Comparison of ENCODE assay signal across 8 cellular contexts in the genomic region with DNA sequence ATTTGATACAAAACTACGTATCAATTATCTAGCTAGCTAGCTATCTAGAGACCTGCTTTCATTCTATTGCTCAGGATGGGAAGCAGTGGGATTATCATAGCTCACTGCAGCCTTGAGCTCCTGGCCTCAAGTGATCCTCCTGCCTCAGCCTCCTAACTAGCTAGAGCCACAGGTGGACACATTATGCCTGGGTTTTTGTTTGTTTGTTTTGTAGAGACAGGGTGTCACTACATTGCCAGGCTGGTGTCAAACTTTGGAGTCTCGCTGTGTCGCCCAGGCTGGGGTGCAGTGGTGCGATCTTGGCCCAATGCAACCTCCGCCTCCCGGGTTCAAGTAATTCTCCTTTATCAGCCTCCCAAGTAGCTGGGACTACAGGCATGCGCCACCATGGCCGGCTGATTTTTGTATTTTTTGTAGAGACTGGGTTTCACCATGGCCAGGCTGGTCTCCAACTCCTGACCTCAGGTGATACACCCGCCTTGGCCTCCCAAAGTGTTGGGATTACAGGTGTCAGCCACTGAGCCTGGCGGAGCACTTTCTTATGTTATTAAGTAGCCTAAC.
DNase-seq lines count a peak whose midpoint lies in the region; ATAC-seq, FAIRE-seq and TF ChIP-seq lines count a peak whose summit lies in the region.
"Not testable (repeated sequence)": the region's sequence is repeated elsewhere in the genome, so short reads cannot be mapped to it uniquely, and the experiment has no call there.

No MANE protein-coding gene starts in this region.

- CTCF ChIA-PET in A549 (lab: Yijun Ruan, JAX), result interaction anchor here (0.6 kb wide), 1 partner anchor 805 kb away, joined by 4 read pairs; no protein-coding TSS in a partner anchor
- CTCF ChIA-PET in HCT116 (lab: Charles Lee); Panc1 (lab: Charles Lee); activated CD8-positive, alpha-beta memory T cell treated with anti-CD3 and anti-CD28 coated beads, Interleukin-2, amount 10 ng/mL, durations not matched to agents 7 days and 5 days (lab: Charles Lee); K562 (lab: Yijun Ruan, JAX; ENCODE audit: low intra/inter-chr PET ratio): not testable (repeated sequence)

- H3K4me3 ChIP-seq in A549, result peak overlapping the region; percentile 72; the same call in 2 of the 3 replicates
- H3K4me3 ChIP-seq in HCT116 (replicated peaks in 1 of 2; ENCODE audit: low read depth in 1 of 2, low read length in 2 of 2), result peak overlapping the region; percentile 58 to 62
- peak overlapping the region; percentile 53 to 64; a peak in 3 of 4 replicates for H3K4me3 ChIP-seq in Panc1 (ENCODE audit: low read depth in 2 of 2, low read length in 2 of 2)
- H3K4me3 ChIP-seq in K562, result peak overlapping the region; percentile 62

- H3K9ac ChIP-seq in HCT116 (ENCODE audit: low read length), result peak overlapping the region; percentile 69; the same call in 1 of the 2 replicates
- peak overlapping the region in 1 of 2 experiments; percentile 65; a peak in 3 of 4 replicates for H3K9ac ChIP-seq in K562 (ENCODE audit: insufficient read depth in 1 of 2, low read depth in 2 of 2, low read length in 2 of 2)

- H3K4me2 ChIP-seq in A549 (peak overlapping the region; percentile 63), HCT116 (ENCODE audit: low read length) (peak overlapping the region; percentile 41), K562 (ENCODE audit: insufficient read depth, low read length) (peak overlapping the region; percentile 71)

- RAD21 ChIA-PET in HCT116 (lab: Charles Lee; ENCODE audit: low non-redundant PET in 1 of 2, low total read pairs in 2 of 2, uncharacterized antibody in 2 of 2, unreplicated experiment in 2 of 2), result not testable (repeated sequence)

- DNase-seq in A549 (ENCODE audit: low read depth in 1 of 2, low spot score in 1 of 2); HCT116 (ENCODE audit: low read depth, low spot score); Panc1 (ENCODE audit: low read depth, low spot score); K562 (ENCODE audit: extremely low read depth in 1 of 4, low spot score in 3 of 4); immature natural killer cell; natural killer cell treated with Interleukin-12 subunit alpha and Interleukin-12 subunit beta and Interleukin-15 and Interleukin-18, amount 100 ng/mL, for 72 hours (ENCODE audit: low spot score); stimulated activated effector memory CD8-positive, alpha-beta T cell treated with anti-CD3 and anti-CD28 coated beads, Interleukin-12 subunit alpha, Interleukin-12 subunit beta, amount 100 ng/mL, for 72 hours (ENCODE audit: low spot score in 2 of 2): not testable (repeated sequence)
- DNase-seq in activated CD8-positive, alpha-beta memory T cell treated with anti-CD3 and anti-CD28 coated beads, Interleukin-2, amount 10 ng/mL, durations not matched to agents 7 days and 5 days, result peak; percentile 40

- H3K27ac ChIP-seq in A549, result peak overlapping the region in 1 of 2 experiments; percentile 91; a peak in 4 of 6 replicates
- H3K27ac ChIP-seq in HCT116 (ENCODE audit: low read depth, low read length); Panc1 (ENCODE audit: low read length): not testable (repeated sequence)
- H3K27ac ChIP-seq in K562 (ENCODE audit: extremely low read depth, low read depth, low read length), result peak overlapping the region; percentile 89; the same call in 1 of the 3 replicates

- FAIRE-seq in A549 (lab: Jason Lieb, UNC); K562 (lab: Jason Lieb, UNC): not testable (repeated sequence)

- H2AFZ ChIP-seq in HCT116 (ENCODE audit: low read depth, low read length, poor library complexity, severe bottlenecking); K562 (ENCODE audit: low read depth, low read length): not testable (repeated sequence)

- not testable (repeated sequence) for BruUV-seq in HCT116 (replicated peaks; lab: Mats Ljungman, UMichigan); Panc1 (replicated peaks; lab: Mats Ljungman, UMichigan); K562 (replicated peaks; lab: Mats Ljungman, UMichigan)

- TF ChIP-seq CTCF in A549 (IDR thresholded peaks at IDR 0.05); Panc1 (IDR thresholded peaks at IDR 0.05); K562 (IDR thresholded peaks at IDR 0.05 in 2 of 3, conservative IDR thresholded peaks at IDR 0.05 in 1 of 3; ENCODE audit: insufficient read depth in 2 of 3, low read depth in 1 of 3, low read length in 3 of 3): not testable (repeated sequence)
- TF ChIP-seq CTCF in HCT116 (IDR thresholded peaks at IDR 0.05 in 2 of 3, conservative IDR thresholded peaks at IDR 0.05 in 1 of 3; ENCODE audit: borderline replicate concordance in 1 of 3, insufficient read depth in 1 of 3, low read depth in 2 of 3, low read length in 2 of 3), result 0 out of 6 replicates have a peak, but pooled peaks of 1 of the 3 experiments have one; percentile 11

- H3K36me3 Mint-ChIP-seq in activated CD8-positive, alpha-beta memory T cell treated with anti-CD3 and anti-CD28 coated beads, Interleukin-2, amount 10 ng/mL, durations not matched to agents 7 days and 5 days; immature natural killer cell; natural killer cell treated with Interleukin-12 subunit alpha and Interleukin-12 subunit beta and Interleukin-15 and Interleukin-18, amount 100 ng/mL, for 72 hours: not testable (repeated sequence)
- peaks cover 11% of the 10 kb centered on the region for H3K36me3 Mint-ChIP-seq in stimulated activated effector memory CD8-positive, alpha-beta T cell treated with anti-CD3 and anti-CD28 coated beads, Interleukin-12 subunit alpha, Interleukin-12 subunit beta, amount 100 ng/mL, for 72 hours

- TF ChIP-seq EP300 in A549 (IDR thresholded peaks at IDR 0.05); K562 (IDR thresholded peaks at IDR 0.05; ENCODE audit: low read length): not testable (repeated sequence)

- intact Hi-C loops in HCT116 (cut with micrococcal nuclease) (loop anchor here (5.0 kb wide), 1 partner anchor 294 kb away; no protein-coding TSS in a partner anchor), K562 (cut with micrococcal nuclease) (loop anchor here (5.0 kb wide), 1 partner anchor 174 kb away; no protein-coding TSS in a partner anchor)
- intact Hi-C loops in Panc1 (cut with micrococcal nuclease; ENCODE audit: unreplicated experiment), result not testable (repeated sequence)

- TF ChIP-seq RAD21 in A549 (conservative IDR thresholded peaks at IDR 0.05 in 1 of 2, IDR thresholded peaks at IDR 0.05 in 1 of 2); HCT116 (IDR thresholded peaks at IDR 0.05; ENCODE audit: low read depth); K562 (CRISPR knock-in tag; conservative IDR thresholded peaks at IDR 0.05 in 1 of 2, IDR thresholded peaks at IDR 0.05 in 1 of 2): not testable (repeated sequence)

- TF ChIP-seq POLR2A in A549 (IDR thresholded peaks at IDR 0.05; ENCODE audit: low read length); HCT116 (IDR thresholded peaks at IDR 0.05; ENCODE audit: borderline replicate concordance, extremely low read depth, insufficient read depth, insufficient read length); K562 (conservative IDR thresholded peaks at IDR 0.05): not testable (repeated sequence)

- not testable (repeated sequence) for H3K4me3 Mint-ChIP-seq in activated CD8-positive, alpha-beta memory T cell treated with anti-CD3 and anti-CD28 coated beads, Interleukin-2, amount 10 ng/mL, durations not matched to agents 7 days and 5 days
- peak overlapping the region in 2 of 5 donors; percentile 6 to 54 for H3K4me3 Mint-ChIP-seq in immature natural killer cell
- peak overlapping the region; percentile 15 for H3K4me3 Mint-ChIP-seq in natural killer cell treated with Interleukin-12 subunit alpha and Interleukin-12 subunit beta and Interleukin-15 and Interleukin-18, amount 100 ng/mL, for 72 hours
- peak overlapping the region; percentile 19 for H3K4me3 Mint-ChIP-seq in stimulated activated effector memory CD8-positive, alpha-beta T cell treated with anti-CD3 and anti-CD28 coated beads, Interleukin-12 subunit alpha, Interleukin-12 subunit beta, amount 100 ng/mL, for 72 hours

- 96% methylated on average over 10 of the region's 10 CpGs for WGBS in A549 (ENCODE audit: missing lambda C conversion rate)
- 69% methylated on average over 10 of the region's 10 CpGs for WGBS in K562 (ENCODE audit: insufficient coverage, low coverage, missing lambda C conversion rate)

- H3K4me1 ChIP-seq in A549; HCT116 (ENCODE audit: control insufficient read depth in 1 of 2, insufficient read depth in 2 of 2, low read length in 2 of 2); Panc1 (ENCODE audit: control insufficient read depth, insufficient read depth, low read length); K562 (replicated peaks in 1 of 2; ENCODE audit: control insufficient read depth in 2 of 2, insufficient read depth in 2 of 2, low read length in 2 of 2): not testable (repeated sequence)

- H3K27me3 ChIP-seq in HCT116 (ENCODE audit: insufficient read depth, low read length); Panc1 (ENCODE audit: control insufficient read depth, insufficient read depth, low read length); K562 (ENCODE audit: control insufficient read depth in 2 of 2, insufficient read depth in 2 of 2, low read length in 2 of 2): not testable (repeated sequence)

- in situ Hi-C loops in Panc1 (cut with HindIII; ENCODE audit: low pct_unique_long_range_greater_than_20kb, low sequenced_read_pairs); K562 (cut with MboI): not testable (repeated sequence)

- not testable (repeated sequence) for ATAC-seq in A549; HCT116; Panc1; activated CD8-positive, alpha-beta memory T cell treated with anti-CD3 and anti-CD28 coated beads, Interleukin-2, amount 10 ng/mL, durations not matched to agents 7 days and 5 days; K562; natural killer cell treated with Interleukin-12 subunit alpha and Interleukin-12 subunit beta and Interleukin-15 and Interleukin-18, amount 100 ng/mL, for 72 hours; stimulated activated effector memory CD8-positive, alpha-beta T cell treated with anti-CD3 and anti-CD28 coated beads, Interleukin-12 subunit alpha, Interleukin-12 subunit beta, amount 100 ng/mL, for 72 hours

- not testable (repeated sequence) for H3K9me1 ChIP-seq in K562 (ENCODE audit: control insufficient read depth, insufficient read depth, low read length)

- not testable (repeated sequence) for H4K20me1 ChIP-seq in HCT116 (ENCODE audit: insufficient read depth); K562 (replicated peaks; ENCODE audit: control insufficient read depth, insufficient read depth, low read length)

- not testable (repeated sequence) for H3K9me2 ChIP-seq in HCT116 (ENCODE audit: insufficient read depth)

- H3K4me1 Mint-ChIP-seq in activated CD8-positive, alpha-beta memory T cell treated with anti-CD3 and anti-CD28 coated beads, Interleukin-2, amount 10 ng/mL, durations not matched to agents 7 days and 5 days, result peaks cover 11% of the 10 kb centered on the region
- H3K4me1 Mint-ChIP-seq in immature natural killer cell, result peaks cover 6 to 13% of the 10 kb centered on the region in 2 donors
- not testable (repeated sequence) for H3K4me1 Mint-ChIP-seq in natural killer cell treated with Interleukin-12 subunit alpha and Interleukin-12 subunit beta and Interleukin-15 and Interleukin-18, amount 100 ng/mL, for 72 hours (ENCODE audit: low read depth in 2 of 2); stimulated activated effector memory CD8-positive, alpha-beta T cell treated with anti-CD3 and anti-CD28 coated beads, Interleukin-12 subunit alpha, Interleukin-12 subunit beta, amount 100 ng/mL, for 72 hours

- H3K9me3 Mint-ChIP-seq in activated CD8-positive, alpha-beta memory T cell treated with anti-CD3 and anti-CD28 coated beads, Interleukin-2, amount 10 ng/mL, durations not matched to agents 7 days and 5 days (ENCODE audit: low read depth); immature natural killer cell; natural killer cell treated with Interleukin-12 subunit alpha and Interleukin-12 subunit beta and Interleukin-15 and Interleukin-18, amount 100 ng/mL, for 72 hours; stimulated activated effector memory CD8-positive, alpha-beta T cell treated with anti-CD3 and anti-CD28 coated beads, Interleukin-12 subunit alpha, Interleukin-12 subunit beta, amount 100 ng/mL, for 72 hours: not testable (repeated sequence)

- not testable (repeated sequence) for H3K9me3 ChIP-seq in A549; HCT116 (ENCODE audit: control insufficient read depth in 1 of 2, insufficient read depth in 1 of 2, low read depth in 1 of 2, low read length in 2 of 2); Panc1 (ENCODE audit: control insufficient read depth, insufficient read depth, low read depth, low read length); K562 (replicated peaks; ENCODE audit: control insufficient read depth, insufficient read depth, low read depth, low read length)

- H3K27me3 Mint-ChIP-seq in activated CD8-positive, alpha-beta memory T cell treated with anti-CD3 and anti-CD28 coated beads, Interleukin-2, amount 10 ng/mL, durations not matched to agents 7 days and 5 days; immature natural killer cell (ENCODE audit: low read depth in 3 of 3); natural killer cell treated with Interleukin-12 subunit alpha and Interleukin-12 subunit beta and Interleukin-15 and Interleukin-18, amount 100 ng/mL, for 72 hours: not testable (repeated sequence)

- H3K27ac Mint-ChIP-seq in activated CD8-positive, alpha-beta memory T cell treated with anti-CD3 and anti-CD28 coated beads, Interleukin-2, amount 10 ng/mL, durations not matched to agents 7 days and 5 days, result peak overlapping the region; percentile 28
- H3K27ac Mint-ChIP-seq in immature natural killer cell, result peak overlapping the region in 4 of 6 donors; percentile 20 to 79 (median 48)
- H3K27ac Mint-ChIP-seq in natural killer cell treated with Interleukin-12 subunit alpha and Interleukin-12 subunit beta and Interleukin-15 and Interleukin-18, amount 100 ng/mL, for 72 hours; stimulated activated effector memory CD8-positive, alpha-beta T cell treated with anti-CD3 and anti-CD28 coated beads, Interleukin-12 subunit alpha, Interleukin-12 subunit beta, amount 100 ng/mL, for 72 hours: not testable (repeated sequence)

- POLR2A ChIA-PET in A549 (lab: Yijun Ruan, JAX); HCT116 (lab: Charles Lee); Panc1 (lab: Charles Lee): not testable (repeated sequence)
- POLR2A ChIA-PET in K562 (lab: Yijun Ruan, JAX), result interaction anchor here (0.6 kb wide), 1 partner anchor 13 kb away, joined by 3 read pairs; no protein-coding TSS in a partner anchor

- H3K79me2 ChIP-seq in HCT116 (ENCODE audit: insufficient read depth, low read length), result not testable (repeated sequence)
- H3K79me2 ChIP-seq in K562 (ENCODE audit: control insufficient read depth, insufficient read depth, low read length), result peaks cover 17% of the 10 kb centered on the region; the same call in 2 of the 3 replicates

- H3K36me3 ChIP-seq in HCT116 (ENCODE audit: control insufficient read depth in 1 of 2, insufficient read depth in 2 of 2, low read length in 2 of 2); Panc1 (ENCODE audit: control insufficient read depth, insufficient read depth, low read length); K562 (ENCODE audit: control insufficient read depth, insufficient read depth, low read length): not testable (repeated sequence)
